ENCODE assay signal across 1 cellular context in genomic region chr2:25376750-25377621, GRCh38.
TF ChIP-seq lines count a peak whose summit lies in the region.

No MANE protein-coding gene starts in this region.

TF ChIP-seq in WTC11, 78 proteins besides CTCF, POLR2A, EP300 and RAD21 (continued from another document):
- TF ChIP-seq, protein P1, sequence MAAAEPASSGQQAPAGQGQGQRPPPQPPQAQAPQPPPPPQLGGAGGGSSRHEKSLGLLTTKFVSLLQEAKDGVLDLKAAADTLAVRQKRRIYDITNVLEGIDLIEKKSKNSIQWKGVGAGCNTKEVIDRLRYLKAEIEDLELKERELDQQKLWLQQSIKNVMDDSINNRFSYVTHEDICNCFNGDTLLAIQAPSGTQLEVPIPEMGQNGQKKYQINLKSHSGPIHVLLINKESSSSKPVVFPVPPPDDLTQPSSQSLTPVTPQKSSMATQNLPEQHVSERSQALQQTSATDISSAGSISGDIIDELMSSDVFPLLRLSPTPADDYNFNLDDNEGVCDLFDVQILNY (CRISPR knock-in tag; IDR thresholded peaks at IDR 0.05), result peak; percentile 95
- TF ChIP-seq ZNF232 (CRISPR knock-in tag; IDR thresholded peaks at IDR 0.05), result peak; percentile 89
- peak; percentile 84 for TF ChIP-seq SP1 (CRISPR knock-in tag; conservative IDR thresholded peaks at IDR 0.05)
- peak; percentile 11; the same call in 1 of the 2 replicates for TF ChIP-seq FOXK1 (CRISPR knock-in tag; IDR thresholded peaks at IDR 0.05)
- no peak for TF ChIP-seq GRHL2 (CRISPR knock-in tag; IDR thresholded peaks at IDR 0.05; ENCODE audit: insufficient replicate concordance, severe bottlenecking)
- TF ChIP-seq HMGXB4 (CRISPR knock-in tag; IDR thresholded peaks at IDR 0.05), result peak; percentile 93
- no peak for TF ChIP-seq KAT7 (CRISPR knock-in tag; IDR thresholded peaks at IDR 0.05; ENCODE audit: borderline replicate concordance)
- TF ChIP-seq TEAD1 (CRISPR knock-in tag; IDR thresholded peaks at IDR 0.05), result 0 out of 2 replicates have a peak, but pooled peaks have one; percentile 63
- no peak for TF ChIP-seq PRRX2 (CRISPR knock-in tag; IDR thresholded peaks at IDR 0.05)
- TF ChIP-seq TP53 (CRISPR knock-in tag; IDR thresholded peaks at IDR 0.05), result 0 out of 2 replicates have a peak, but pooled peaks have one; percentile 23
- TF ChIP-seq FOXP1 (CRISPR knock-in tag; IDR thresholded peaks at IDR 0.05; ENCODE audit: borderline replicate concordance), result peak; percentile 19; the same call in 1 of the 2 replicates
- no peak for TF ChIP-seq HMGA2 (CRISPR knock-in tag; IDR thresholded peaks at IDR 0.05)
- TF ChIP-seq CREM (CRISPR knock-in tag; IDR thresholded peaks at IDR 0.05), result 0 out of 2 replicates have a peak, but pooled peaks have one; percentile 41
- 0 out of 2 replicates have a peak, but pooled peaks have one; percentile 9 for TF ChIP-seq ZNF423 (CRISPR knock-in tag; IDR thresholded peaks at IDR 0.05)
- TF ChIP-seq E2F1 (CRISPR knock-in tag; IDR thresholded peaks at IDR 0.05), result no peak
- no peak for TF ChIP-seq RELA (CRISPR knock-in tag; IDR thresholded peaks at IDR 0.05; ENCODE audit: borderline replicate concordance)
- no peak for TF ChIP-seq ZNF671 (CRISPR knock-in tag; IDR thresholded peaks at IDR 0.05)
- peak; percentile 87 for TF ChIP-seq USF1 (CRISPR knock-in tag; IDR thresholded peaks at IDR 0.05)
